In genomic region chr7:105198223-105198622, GRCh38 we compare ENCODE assay signal across 10 cellular contexts.
DNase-seq lines count a peak whose midpoint lies in the region; ATAC-seq and TF ChIP-seq lines count a peak whose summit lies in the region.
"Had no signal": no experiment of that assay in that cellular context is flagged by ENCODE, and none has a peak within 500 bp of the region (broad histone marks: within the 10 kb centered on the region; RNA-seq: fewer than 3 reads in every experiment).

No MANE protein-coding gene starts in this region.

- H3K36me3 Mint-ChIP-seq in progenitor cell of endocrine pancreas (ENCODE audit: insufficient read depth) = peaks cover 19% of the 10 kb centered on the region
- peaks cover 37 to 47% of the 10 kb centered on the region in 2 donors for H3K36me3 Mint-ChIP-seq in CD14-positive monocyte
- peaks cover 74% of the 10 kb centered on the region for H3K36me3 Mint-ChIP-seq in CD4-positive, alpha-beta T cell (ENCODE audit: low read depth)

- 15 to 26% methylated on average over 2 of the region's 2 CpGs for WGBS in tibial nerve, 2 donors

- H3K27me3 Mint-ChIP-seq in progenitor cell of endocrine pancreas = no peaks in the 10 kb centered on the region
- H3K27me3 Mint-ChIP-seq in CD14-positive monocyte (ENCODE audit: low read depth in 3 of 3) = peaks cover 0 to 5% (median 0%) of the 10 kb centered on the region in 3 donors
- H3K27me3 Mint-ChIP-seq in CD4-positive, alpha-beta T cell = no peaks in the 10 kb centered on the region
- H3K27me3 Mint-ChIP-seq: activated T-cell treated with anti-CD3 and anti-CD28 coated beads, Interleukin-2, amount 50 U/mL, for 24 hours had no signal

- DNase-seq in GM03348 (ENCODE audit: low spot score) (peak; percentile 72), T1000 (lab: John Stamatoyannopoulos, UW) (peak; percentile 68), foreskin fibroblast (peak; percentile 71 to 79), progenitor cell of endocrine pancreas (ENCODE audit: low spot score, unreplicated experiment) (no peak), GM19240 (ENCODE audit: insufficient read length, low spot score) (no peak), CD14-positive monocyte (ENCODE audit: low spot score) (no peak), tibial nerve (ENCODE audit: low spot score in 2 of 2) (no peak)
- no peak for DNase-seq in CD4-positive, alpha-beta T cell
- DNase-seq: activated T-cell treated with anti-CD3 and anti-CD28 coated beads, Interleukin-2, amount 50 U/mL, for 24 hours had no signal

- CTCF ChIA-PET in CD4-positive, alpha-beta T cell (lab: Charles Lee) = no interaction called here

- H3K4me1 Mint-ChIP-seq in progenitor cell of endocrine pancreas (ENCODE audit: low read depth) (peaks cover 16% of the 10 kb centered on the region), CD14-positive monocyte (peaks cover 7% of the 10 kb centered on the region)
- H3K4me1 Mint-ChIP-seq in CD4-positive, alpha-beta T cell (ENCODE audit: low read depth) = peaks cover 54% of the 10 kb centered on the region

- intact Hi-C loops in CD14-positive monocyte (cut with micrococcal nuclease) = no loop called here
- intact Hi-C loops in CD4-positive, alpha-beta T cell (cut with DNase I, micrococcal nuclease) = no loop called here

- peaks cover 0 to 6% (median 5%) of the 10 kb centered on the region in 3 donors for H3K36me3 ChIP-seq in tibial nerve

- H3K4me3 ChIP-seq in foreskin fibroblast (ENCODE audit: low read depth in 1 of 2, low read length in 2 of 2) (no peak overlapping the region), tibial nerve (no peak overlapping the region)

- TF ChIP-seq POLR2A in tibial nerve (IDR thresholded peaks at IDR 0.05) = no peak

- no peaks in the 10 kb centered on the region for H3K9me3 Mint-ChIP-seq in progenitor cell of endocrine pancreas (ENCODE audit: low read depth)
- H3K9me3 Mint-ChIP-seq in CD14-positive monocyte = no peaks in the 10 kb centered on the region
- H3K9me3 Mint-ChIP-seq in CD4-positive, alpha-beta T cell = no peaks in the 10 kb centered on the region
- H3K9me3 Mint-ChIP-seq: activated T-cell treated with anti-CD3 and anti-CD28 coated beads, Interleukin-2, amount 50 U/mL, for 24 hours had no signal

- POLR2A ChIA-PET in CD4-positive, alpha-beta T cell (lab: Charles Lee) = no interaction called here

- H3K27me3 ChIP-seq in tibial nerve = no peaks in the 10 kb centered on the region
- no peaks in the 10 kb centered on the region for H3K27me3 ChIP-seq in CD4-positive, alpha-beta T cell (ENCODE audit: control insufficient read depth, insufficient read depth, low read length)

- peak overlapping the region; percentile 83 for H3K27ac Mint-ChIP-seq in progenitor cell of endocrine pancreas
- no peak overlapping the region for H3K27ac Mint-ChIP-seq in CD14-positive monocyte
- no peak overlapping the region for H3K27ac Mint-ChIP-seq in CD4-positive, alpha-beta T cell
- H3K27ac Mint-ChIP-seq: activated T-cell treated with anti-CD3 and anti-CD28 coated beads, Interleukin-2, amount 50 U/mL, for 24 hours had no signal

- H3K9me3 ChIP-seq in tibial nerve = no peaks in the 10 kb centered on the region
- no peaks in the 10 kb centered on the region for H3K9me3 ChIP-seq in CD4-positive, alpha-beta T cell (ENCODE audit: control insufficient read depth, low read length)

- peak overlapping the region in 1 of 4 donors; percentile 10 for H3K27ac ChIP-seq in tibial nerve
- H3K27ac ChIP-seq in CD4-positive, alpha-beta T cell (ENCODE audit: low read depth, low read length) = no peak overlapping the region

- H3K4me3 Mint-ChIP-seq in progenitor cell of endocrine pancreas (ENCODE audit: low read depth) = no peak overlapping the region
- H3K4me3 Mint-ChIP-seq in CD14-positive monocyte = no peak overlapping the region
- no peak overlapping the region for H3K4me3 Mint-ChIP-seq in CD4-positive, alpha-beta T cell
- H3K4me3 Mint-ChIP-seq: activated T-cell treated with anti-CD3 and anti-CD28 coated beads, Interleukin-2, amount 50 U/mL, for 24 hours had no signal

- ATAC-seq in CD4-positive, alpha-beta T cell (ENCODE audit: poor library complexity) = no peak
- ATAC-seq: HCT116 had no signal

- no peak for TF ChIP-seq EP300 in tibial nerve (IDR thresholded peaks at IDR 0.05)

- peaks cover 0 to 36% (median 6%) of the 10 kb centered on the region in 4 donors for H3K4me1 ChIP-seq in tibial nerve

- TF ChIP-seq CTCF in foreskin fibroblast (IDR thresholded peaks at IDR 0.05; ENCODE audit: low read depth, low read length) = no peak
- no peak for TF ChIP-seq CTCF in progenitor cell of endocrine pancreas (IDR thresholded peaks at IDR 0.05; ENCODE audit: unreplicated experiment)
- no peak for TF ChIP-seq CTCF in CD14-positive monocyte (IDR thresholded peaks at IDR 0.05)
- TF ChIP-seq CTCF in tibial nerve (IDR thresholded peaks at IDR 0.05) = no peak
- TF ChIP-seq CTCF in CD4-positive, alpha-beta T cell (IDR thresholded peaks at IDR 0.05) = no peak

Comparison
In these comparisons a context has a peak if more than half of its experiments do, and no peak if none do; other contexts are left out.
1. DNase-seq: peak in GM03348 (single experiment), T1000 (single experiment) and foreskin fibroblast (2 of 2); none in progenitor cell of endocrine pancreas (single experiment), GM19240 (single experiment), CD14-positive monocyte (single experiment), tibial nerve (0 of 2) and CD4-positive, alpha-beta T cell (0 of 10).